12 cellular contexts compared by ENCODE assay signal in the genomic region with DNA sequence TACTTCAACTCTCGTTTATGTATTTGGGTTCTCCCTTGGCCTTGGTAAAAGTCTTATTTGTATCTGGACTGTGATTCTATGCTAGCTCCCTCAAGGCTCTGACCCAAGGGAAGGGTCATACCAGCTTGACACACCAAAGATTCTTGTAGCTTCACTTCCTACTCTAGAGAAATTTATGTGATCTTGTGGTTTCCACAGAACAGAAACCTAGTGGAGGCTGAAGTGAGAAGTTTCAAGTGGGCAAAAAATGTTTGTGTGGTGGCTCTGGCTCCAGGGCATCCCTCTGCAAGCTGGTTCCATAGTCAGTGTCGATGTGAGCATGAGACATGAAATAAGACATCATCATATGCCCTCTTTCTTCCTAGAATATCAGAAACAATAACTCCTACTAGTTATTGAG.
DNase-seq lines count a peak whose midpoint lies in the region; ATAC-seq and TF ChIP-seq lines count a peak whose summit lies in the region.
"Had no signal": no experiment of that assay in that cellular context is flagged by ENCODE, and none has a peak within 500 bp of the region (broad histone marks: within the 10 kb centered on the region; RNA-seq: fewer than 3 reads in every experiment).

No MANE protein-coding gene starts in this region.

- H3K27me3 ChIP-seq in OCI-LY3 (ENCODE audit: low read depth, low read length), result no peaks in the 10 kb centered on the region
- H3K27me3 ChIP-seq: brain microvascular endothelial cell, esophagus muscularis mucosa had no signal

- H3K36me3 ChIP-seq in OCI-LY3 (replicated peaks; ENCODE audit: low read depth, low read length), result no peaks in the 10 kb centered on the region
- H3K36me3 ChIP-seq: brain microvascular endothelial cell, esophagus muscularis mucosa had no signal

- H3K4me2 ChIP-seq in OCI-LY3 (ENCODE audit: low read length), result peak overlapping the region; percentile 85

- no peaks in the 10 kb centered on the region for H4K20me1 ChIP-seq in OCI-LY3 (ENCODE audit: insufficient read depth, low read length)

- no peak overlapping the region for H2AFZ ChIP-seq in OCI-LY3 (ENCODE audit: low read depth, low read length)

- no peaks in the 10 kb centered on the region for H3K79me2 ChIP-seq in OCI-LY3 (ENCODE audit: low read length)

- peak overlapping the region; percentile 92 for H3K27ac ChIP-seq in OCI-LY3 (ENCODE audit: low read length)
- H3K27ac ChIP-seq: brain microvascular endothelial cell, esophagus muscularis mucosa had no signal

- peaks cover 84% of the 10 kb centered on the region for H3K4me1 ChIP-seq in OCI-LY3 (ENCODE audit: low read length)
- H3K4me1 ChIP-seq: esophagus muscularis mucosa had no signal

- peak; percentile 64 for ATAC-seq in GM18868 (IDR thresholded peaks at IDR 0.05; ENCODE audit: unreplicated experiment)
- ATAC-seq in GM21529 (IDR thresholded peaks at IDR 0.05; ENCODE audit: unreplicated experiment), result peak; percentile 69
- peak; percentile 50 for ATAC-seq in HG03095 (IDR thresholded peaks at IDR 0.05; ENCODE audit: unreplicated experiment)
- no peak for ATAC-seq in HG02970 (IDR thresholded peaks at IDR 0.05; ENCODE audit: low FRiP score, unreplicated experiment)

- H3K4me3 ChIP-seq in OCI-LY3 (ENCODE audit: low read length), result peak overlapping the region; percentile 62
- H3K4me3 ChIP-seq: esophagus muscularis mucosa had no signal

- no peaks in the 10 kb centered on the region for H3K9me3 ChIP-seq in OCI-LY3 (ENCODE audit: insufficient read depth, low read length)
- H3K9me3 ChIP-seq: esophagus muscularis mucosa had no signal

- peak overlapping the region; percentile 49 for H3K9ac ChIP-seq in OCI-LY3 (ENCODE audit: low read length)

- DNase-seq in HuH-7 (ENCODE audit: low spot score) (no peak), activated T-cell treated with anti-CD3 and anti-CD28 coated beads for 4 hours (no peak), DMS114 treated with DMSO at 0.1 percent for 48 hours (lab: John Stamatoyannopoulos, UW; ENCODE audit: unreplicated experiment) (no peak)
- DNase-seq: activated T-cell treated with anti-CD3 and anti-CD28 coated beads, Interleukin-2, amount 50 U/mL, for 1 hour; brain microvascular endothelial cell; NCI-H2029 had no signal

- TF ChIP-seq CTCF in OCI-LY3 (IDR thresholded peaks at IDR 0.05; ENCODE audit: low read depth, low read length), result no peak
